ENCODE assay signal across 1 cellular context in genomic region chr16:89793092-89793491, GRCh38.
TF ChIP-seq lines count a peak whose summit lies in the region.

No MANE protein-coding gene starts in this region.

TF ChIP-seq in GM12878, 131 proteins besides CTCF, POLR2A, EP300 and RAD21:
- TF ChIP-seq SMC3 (IDR thresholded peaks at IDR 0.05; ENCODE audit: borderline replicate concordance, low read length) (peak; percentile 49; the same call in 1 of the 2 replicates), BACH1 (IDR thresholded peaks at IDR 0.05; ENCODE audit: borderline replicate concordance) (0 out of 2 replicates have a peak, but pooled peaks have one; percentile 13), ZBTB33 (IDR thresholded peaks at IDR 0.05) (peak; percentile 89; the same call in 1 of the 2 replicates)
